Comparison of ENCODE assay signal across 10 cellular contexts in genomic region chr3:59772416-59773408, GRCh38.
DNase-seq lines count a peak whose midpoint lies in the region; ATAC-seq and TF ChIP-seq lines count a peak whose summit lies in the region.
"Had no signal": no experiment of that assay in that cellular context is flagged by ENCODE, and none has a peak within 500 bp of the region (broad histone marks: within the 10 kb centered on the region; RNA-seq: fewer than 3 reads in every experiment).

No MANE protein-coding gene starts in this region.

- H3K4me1 ChIP-seq in A673 (ENCODE audit: insufficient read depth, low read length, poor library complexity, severe bottlenecking) = no peaks in the 10 kb centered on the region
- H3K4me1 ChIP-seq: uterus had no signal

- H3K27me3 ChIP-seq in A673 (replicated peaks; ENCODE audit: insufficient read depth, low read depth, low read length, poor library complexity) = no peaks in the 10 kb centered on the region
- H3K27me3 ChIP-seq: uterus had no signal

- CTCF ChIA-PET in A673 (lab: Charles Lee) = no interaction called here

- no TSS peak for BruUV-seq in A673 (replicated peaks; lab: Mats Ljungman, UMichigan)

- H3K36me3 Mint-ChIP-seq in activated naive CD4-positive, alpha-beta T cell treated with anti-CD3 and anti-CD28 coated beads, Interleukin-2, amount 50 U/mL, for 72 hours = no peaks in the 10 kb centered on the region

- no peak for TF ChIP-seq CTCF in A673 (conservative IDR thresholded peaks at IDR 0.05; ENCODE audit: low read depth, low read length)

- intact Hi-C loops in A673 (cut with micrococcal nuclease; ENCODE audit: unreplicated experiment) = no loop called here

- peak; percentile 48 for ATAC-seq in GM21528 (IDR thresholded peaks at IDR 0.05; ENCODE audit: low FRiP score, unreplicated experiment)
- peak; percentile 83 for ATAC-seq in activated naive CD4-positive, alpha-beta T cell treated with anti-CD3 and anti-CD28 coated beads, Interleukin-2, amount 50 U/mL, for 72 hours
- ATAC-seq in GM21515 (IDR thresholded peaks at IDR 0.05; ENCODE audit: unreplicated experiment) = no peak

- H3K27ac ChIP-seq in A673 (ENCODE audit: low read depth, low read length, poor library complexity, severe bottlenecking) = no peak overlapping the region
- H3K27ac ChIP-seq: uterus had no signal

- H3K9me3 Mint-ChIP-seq in activated naive CD4-positive, alpha-beta T cell treated with anti-CD3 and anti-CD28 coated beads, Interleukin-2, amount 50 U/mL, for 72 hours = no peaks in the 10 kb centered on the region

- peak; percentile 16 for DNase-seq in UCSD-AML1 (lab: John Stamatoyannopoulos, UW; ENCODE audit: unreplicated experiment)
- DNase-seq in activated naive CD4-positive, alpha-beta T cell treated with anti-CD3 and anti-CD28 coated beads, Interleukin-2, amount 50 U/mL, for 72 hours (ENCODE audit: low spot score in 2 of 2) = peak in 1 of 2 donors; percentile 29
- DNase-seq in stimulated activated CD4-positive, alpha-beta T cell treated with anti-CD3 and anti-CD28 coated beads, Interleukin-1b, Interleukin-23, amount 100 ng/mL, for 48 hours = peak; percentile 52
- no peak for DNase-seq in A673 (ENCODE audit: low spot score)
- DNase-seq in NCI-H2171 treated with DMSO at 0.1 percent for 48 hours (lab: John Stamatoyannopoulos, UW) = no peak
- no peak for DNase-seq in islet precursor cell
- DNase-seq: NCI-H1417 treated with DMSO at 0.1 percent for 48 hours, uterus had no signal

- H3K4me3 ChIP-seq in A673 (ENCODE audit: low read depth, low read length, poor library complexity, severe bottlenecking) = no peak overlapping the region
- H3K4me3 ChIP-seq: uterus had no signal

- POLR2A ChIA-PET in A673 (lab: Charles Lee; ENCODE audit: low non-redundant PET) = no interaction called here

- no peak overlapping the region for H3K27ac Mint-ChIP-seq in activated naive CD4-positive, alpha-beta T cell treated with anti-CD3 and anti-CD28 coated beads, Interleukin-2, amount 50 U/mL, for 72 hours

- no peaks in the 10 kb centered on the region for H3K36me3 ChIP-seq in A673 (ENCODE audit: insufficient read depth, low read length, poor library complexity, severe bottlenecking)
- H3K36me3 ChIP-seq: uterus had no signal

- no peaks in the 10 kb centered on the region for H3K9me3 ChIP-seq in A673 (ENCODE audit: low read depth, low read length, poor library complexity, severe bottlenecking)
- H3K9me3 ChIP-seq: uterus had no signal

Comparison
In these comparisons a context has a peak if more than half of its experiments do, and no peak if none do; other contexts are left out.
1. DNase-seq: peak in UCSD-AML1 (single experiment) and stimulated activated CD4-positive, alpha-beta T cell treated with anti-CD3 and anti-CD28 coated beads, Interleukin-1b, Interleukin-23, amount 100 ng/mL, for 48 hours (single experiment); none in A673 (single experiment), NCI-H2171 treated with DMSO at 0.1 percent for 48 hours (single experiment) and islet precursor cell (single experiment).